ENCODE assay signal across 7 cellular contexts in genomic region chr4:16001484-16001858, GRCh38. TPM values are rescaled to one million over a fixed set of nuclear protein-coding genes. Genes with fewer than 3 reads are reported as not detected.
DNase-seq lines count a peak whose midpoint lies in the region; ATAC-seq and TF ChIP-seq lines count a peak whose summit lies in the region.

No MANE protein-coding gene starts in this region.

- H3K36me3 ChIP-seq in KMS-11 (ENCODE audit: insufficient read depth), result no peaks in the 10 kb centered on the region

- intact Hi-C loops in left ventricle myocardium superior (cut with micrococcal nuclease), result loop anchor here (2.0 to 5.0 kb wide), 2 partner anchors 119 to 194 kb away; no protein-coding TSS in a partner anchor

- peak overlapping the region; percentile 22; the same call in 1 of the 2 replicates for H2AFZ ChIP-seq in KMS-11 (ENCODE audit: low read depth)

- peak; percentile 72 for DNase-seq in GM10266 (ENCODE audit: extremely low spot score)
- peak; percentile 89 for DNase-seq in SK-MEL-5 (ENCODE audit: low read depth, low spot score)
- DNase-seq in amniotic epithelial cell (ENCODE audit: low read depth), result peak; percentile 63
- DNase-seq in left ventricle myocardium superior, result peak; percentile 37
- DNase-seq in retina, result peak; percentile 76

- in situ Hi-C loops in SK-MEL-5 (cut with HindIII; ENCODE audit: low pct_unique_long_range_greater_than_20kb, low sequenced_read_pairs), result loop anchor here (25.0 kb wide), 1 partner anchor 211 kb away; no protein-coding TSS in a partner anchor

- no peak overlapping the region for H3K9ac ChIP-seq in KMS-11

- H3K4me2 ChIP-seq in KMS-11, result no peak overlapping the region

- no peak overlapping the region for H3K27ac ChIP-seq in KMS-11

- peak; percentile 89 for TF ChIP-seq CTCF in GM10266 (IDR thresholded peaks at IDR 0.05; ENCODE audit: control insufficient read depth, insufficient read depth, low read depth, missing control alignments)
- peak; percentile 71 for TF ChIP-seq CTCF in KMS-11 (conservative IDR thresholded peaks at IDR 0.05; ENCODE audit: low read depth, low read length)

- H3K27me3 ChIP-seq in KMS-11 (ENCODE audit: insufficient read depth, low read depth), result no peaks in the 10 kb centered on the region

- H4K20me1 ChIP-seq in KMS-11 (ENCODE audit: insufficient read depth), result no peaks in the 10 kb centered on the region

- no peaks in the 10 kb centered on the region for H3K4me1 ChIP-seq in KMS-11 (ENCODE audit: low read depth, poor library complexity, severe bottlenecking)

- H3K79me2 ChIP-seq in KMS-11 (ENCODE audit: insufficient read depth, low read depth), result no peaks in the 10 kb centered on the region

- ATAC-seq in GM21786 (IDR thresholded peaks at IDR 0.05; ENCODE audit: unreplicated experiment) (peak; percentile 89), left ventricle myocardium superior (peak; percentile 97)

- no peak overlapping the region for H3K4me3 ChIP-seq in KMS-11 (IDR thresholded peaks at IDR 0.05; ENCODE audit: insufficient read depth, low read depth, low read length)

RNA-seq across cellular contexts. Expression of gene FGFBP2, which starts 38.5 kb away (rescaled TPM):
- 14.5 and 15.4 TPM in 2 replicates for total RNA-seq in SK-MEL-5 (2014; rRNA removed; shearing (Covaris generic))
- 39.0 and 48.5 TPM in 2 replicates for polyA plus RNA-seq in SK-MEL-5 (2015; cell fraction: cytosol; rRNA removed)
- polyA plus RNA-seq in SK-MEL-5 (2015; cell fraction: nucleus; rRNA removed), result 5.2 and 5.4 TPM in 2 replicates
- 0.79 TPM for total RNA-seq in left ventricle myocardium superior

Comparison
In these comparisons a context has a peak if more than half of its experiments do, and no peak if none do; other contexts are left out.
1. DNase-seq: peak in every context shown above with its lines; median percentile 89 in SK-MEL-5; 76 in retina; 72 in GM10266; 63 in amniotic epithelial cell; 37 in left ventricle myocardium superior.